Comparison of ENCODE assay signal across 1 cellular context in genomic region chr3:20905210-20905805, GRCh38.
TF ChIP-seq lines count a peak whose summit lies in the region.

No MANE protein-coding gene starts in this region.

TF ChIP-seq in K562, 482 proteins besides CTCF, POLR2A, EP300 and RAD21 (continued from another document):
- no peak for TF ChIP-seq CEBPG (CRISPR knock-in tag; IDR thresholded peaks at IDR 0.05)
- peak; percentile 57 to 72 for TF ChIP-seq CEBPG (tag; conservative IDR thresholded peaks at IDR 0.05 in 1 of 2, IDR thresholded peaks at IDR 0.05 in 1 of 2)
- TF ChIP-seq POU5F1 (IDR thresholded peaks at IDR 0.05; ENCODE audit: borderline replicate concordance, low read depth, low read length, partially characterized antibody) = no peak
- TF ChIP-seq CBX1 (IDR thresholded peaks at IDR 0.05; ENCODE audit: low read depth) = no peak
- no peak for TF ChIP-seq MED1 (CRISPR knock-in tag; IDR thresholded peaks at IDR 0.05; ENCODE audit: borderline replicate concordance)
- TF ChIP-seq NFIC (IDR thresholded peaks at IDR 0.05) = peak; percentile 20; the same call in 1 of the 2 replicates
- peak; percentile 45 for TF ChIP-seq NFE2 (IDR thresholded peaks at IDR 0.05; ENCODE audit: low read depth)
